1 cellular context compared by ENCODE assay signal in the genomic region with DNA sequence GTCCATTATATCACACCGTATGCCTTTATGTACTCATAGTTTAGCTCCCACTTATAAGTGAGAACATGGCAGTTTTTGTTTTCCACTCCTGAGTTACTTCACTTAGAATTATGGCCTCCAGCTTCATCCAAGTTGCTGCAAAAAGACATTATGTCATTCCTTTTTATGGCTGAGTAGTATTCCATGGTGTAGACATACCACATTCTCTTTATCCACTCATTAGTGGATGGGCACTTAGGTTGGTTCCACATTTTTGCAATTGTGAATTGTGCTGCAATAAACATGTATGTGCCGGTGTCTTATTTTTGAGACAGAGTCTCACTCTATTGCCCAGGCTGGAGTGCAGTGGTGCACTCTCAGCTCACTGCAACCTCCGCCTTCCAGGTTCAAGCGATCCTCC.
TF ChIP-seq lines count a peak whose summit lies in the region.

No MANE protein-coding gene starts in this region.

TF ChIP-seq in HEK293, 187 proteins besides CTCF, POLR2A, EP300 and RAD21 (continued from another document):
- TF ChIP-seq, protein P1, sequence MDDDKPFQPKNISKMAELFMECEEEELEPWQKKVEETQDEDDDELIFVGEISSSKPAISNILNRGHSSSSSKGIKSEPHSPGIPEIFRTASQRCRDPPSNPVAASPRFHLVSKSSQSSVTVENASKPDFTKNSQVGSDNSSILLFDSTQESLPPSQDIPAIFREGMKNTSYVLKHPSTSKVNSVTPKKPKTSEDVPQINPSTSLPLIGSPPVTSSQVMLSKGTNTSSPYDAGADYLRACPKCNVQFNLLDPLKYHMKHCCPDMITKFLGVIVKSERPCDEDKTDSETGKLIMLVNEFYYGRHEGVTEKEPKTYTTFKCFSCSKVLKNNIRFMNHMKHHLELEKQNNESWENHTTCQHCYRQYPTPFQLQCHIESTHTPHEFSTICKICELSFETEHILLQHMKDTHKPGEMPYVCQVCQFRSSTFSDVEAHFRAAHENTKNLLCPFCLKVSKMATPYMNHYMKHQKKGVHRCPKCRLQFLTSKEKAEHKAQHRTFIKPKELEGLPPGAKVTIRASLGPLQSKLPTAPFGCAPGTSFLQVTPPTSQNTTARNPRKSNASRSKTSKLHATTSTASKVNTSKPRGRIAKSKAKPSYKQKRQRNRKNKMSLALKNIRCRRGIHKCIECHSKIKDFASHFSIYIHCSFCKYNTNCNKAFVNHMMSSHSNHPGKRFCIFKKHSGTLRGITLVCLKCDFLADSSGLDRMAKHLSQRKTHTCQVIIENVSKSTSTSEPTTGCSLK (tag by site-specific recombination; IDR thresholded peaks at IDR 0.05) = no peak
TF ChIP-seq in HEK293: peak in this region for 1.
